In genomic region chr4:168585168-168586091, GRCh38 we compare ENCODE assay signal across 8 cellular contexts.
DNase-seq lines count a peak whose midpoint lies in the region; ATAC-seq and TF ChIP-seq lines count a peak whose summit lies in the region.

No MANE protein-coding gene starts in this region.

- H3K79me2 ChIP-seq in SK-N-SH (ENCODE audit: insufficient read depth), result no peaks in the 10 kb centered on the region

- H3K27ac ChIP-seq in SK-N-SH (ENCODE audit: low read depth in 2 of 2, low read length in 1 of 2), result peak overlapping the region in 1 of 2 experiments; percentile 77; a peak in 3 of 4 replicates
- no peak overlapping the region for H3K27ac ChIP-seq in endodermal cell (ENCODE audit: low read depth, low read length)
- no peak overlapping the region for H3K27ac ChIP-seq in thyroid gland

- peak; percentile 83 for TF ChIP-seq CTCF in SK-N-SH (IDR thresholded peaks at IDR 0.05)
- TF ChIP-seq CTCF in endodermal cell (conservative IDR thresholded peaks at IDR 0.05), result peak; percentile 88
- TF ChIP-seq CTCF in thyroid gland (IDR thresholded peaks at IDR 0.05), result peak; percentile 45 to 82 (median 74)

- H3K9ac ChIP-seq in SK-N-SH, result peak overlapping the region; percentile 9; the same call in 1 of the 2 replicates
- no peak overlapping the region for H3K9ac ChIP-seq in endodermal cell (ENCODE audit: extremely low read depth, low read length, poor library complexity, severe bottlenecking)

- WGBS in SK-N-SH (ENCODE audit: low lambda C conversion rate), result 17% methylated on average over 9 of the region's 9 CpGs
- 34 to 36% methylated on average over 7 to 9 of the region's 9 CpGs for WGBS in endodermal cell (ENCODE audit: insufficient coverage in 1 of 2, insufficient read length in 1 of 2), 2 experiments
- 22% methylated on average over 9 of the region's 9 CpGs for WGBS in thyroid gland, 2 donors

- H3K4me3 Mint-ChIP-seq in endodermal cell, result no peak overlapping the region

- TF ChIP-seq RAD21 in Ishikawa (IDR thresholded peaks at IDR 0.05; ENCODE audit: low read depth) (peak; percentile 96), SK-N-SH (IDR thresholded peaks at IDR 0.05; ENCODE audit: low read length) (peak; percentile 90)

- no peaks in the 10 kb centered on the region for H3K27me3 ChIP-seq in SK-N-SH (ENCODE audit: insufficient read depth)
- H3K27me3 ChIP-seq in endodermal cell (ENCODE audit: control insufficient read depth, insufficient read depth, low read length, poor library complexity, severe bottlenecking), result no peaks in the 10 kb centered on the region
- no peaks in the 10 kb centered on the region for H3K27me3 ChIP-seq in thyroid gland

- H3K27me3 Mint-ChIP-seq in endodermal cell (ENCODE audit: insufficient read depth), result no peaks in the 10 kb centered on the region

- POLR2A ChIA-PET in SK-N-SH (lab: Yijun Ruan, JAX), result interaction anchor here (1.3 kb wide), 1 partner anchor 246 kb away, joined by 5 read pairs; no protein-coding TSS in a partner anchor

- TF ChIP-seq POLR2A in thyroid gland (IDR thresholded peaks at IDR 0.05), result no peak

- H3K4me3 ChIP-seq in SK-N-SH (ENCODE audit: low read depth in 2 of 2, low read length in 1 of 2), result no peak overlapping the region
- no peak overlapping the region for H3K4me3 ChIP-seq in endodermal cell (ENCODE audit: low read length)
- H3K4me3 ChIP-seq in thyroid gland (replicated peaks in 1 of 3), result no peak overlapping the region

- no peaks in the 10 kb centered on the region for H3K36me3 ChIP-seq in SK-N-SH (replicated peaks in 1 of 2; ENCODE audit: control insufficient read depth in 1 of 2, insufficient read depth in 2 of 2, low read length in 1 of 2)
- no peaks in the 10 kb centered on the region for H3K36me3 ChIP-seq in endodermal cell (ENCODE audit: control insufficient read depth, insufficient read depth, low read length)
- H3K36me3 ChIP-seq in thyroid gland, result no peaks in the 10 kb centered on the region

- TF ChIP-seq EP300 in Ishikawa (IDR thresholded peaks at IDR 0.05; ENCODE audit: borderline replicate concordance) (no peak), SK-N-SH (IDR thresholded peaks at IDR 0.05; ENCODE audit: borderline replicate concordance in 1 of 2, low read depth in 1 of 2, low read length in 1 of 2) (no peak)

- peak; percentile 86 for ATAC-seq in GM21737 (IDR thresholded peaks at IDR 0.05; ENCODE audit: unreplicated experiment)

- peaks cover 12% of the 10 kb centered on the region for H3K9me3 Mint-ChIP-seq in endodermal cell

- intact Hi-C loops in thyroid gland (cut with DNase I), result loop anchor here (10.0 kb wide), 1 partner anchor 59 kb away; no protein-coding TSS in a partner anchor

- H3K9me2 ChIP-seq in SK-N-SH, result no peaks in the 10 kb centered on the region

- CTCF ChIA-PET in SK-N-SH (lab: Yijun Ruan, JAX), result interaction anchor here (0.6 to 5.1 kb wide), 47 partner anchors 9 to 1000 kb away, joined by 3 to 82 read pairs (median 4); no protein-coding TSS in a partner anchor

- H3K4me1 Mint-ChIP-seq in endodermal cell, result peaks cover 15% of the 10 kb centered on the region

- H3K4me1 ChIP-seq in SK-N-SH (ENCODE audit: control insufficient read depth in 1 of 2, insufficient read depth in 2 of 2, low read depth in 1 of 2, low read length in 1 of 2) (peaks cover 5 to 47% of the 10 kb centered on the region in 2 experiments), endodermal cell (ENCODE audit: control insufficient read depth, insufficient read depth, low read length) (peaks cover 6% of the 10 kb centered on the region), thyroid gland (peaks cover 3 to 14% of the 10 kb centered on the region in 2 donors)

- peaks cover 60% of the 10 kb centered on the region for H3F3A ChIP-seq in SK-N-SH (replicated peaks; ENCODE audit: insufficient read depth)

- no peaks in the 10 kb centered on the region for H3K36me3 Mint-ChIP-seq in endodermal cell (ENCODE audit: low read depth)

- no peaks in the 10 kb centered on the region for H4K20me1 ChIP-seq in SK-N-SH (ENCODE audit: insufficient read depth)

- H3K9me3 ChIP-seq in SK-N-SH (no peaks in the 10 kb centered on the region), endodermal cell (ENCODE audit: control insufficient read depth, low read length) (peaks cover 13% of the 10 kb centered on the region), thyroid gland (no peaks in the 10 kb centered on the region)

- H2AFZ ChIP-seq in SK-N-SH (ENCODE audit: low read depth), result peak overlapping the region; percentile 7; the same call in 1 of the 2 replicates

- no peak overlapping the region for H3K27ac Mint-ChIP-seq in endodermal cell

- H3K4me2 ChIP-seq in SK-N-SH, result peak overlapping the region; percentile 21

- DNase-seq in NCI-H2171 treated with DMSO at 0.1 percent for 48 hours (lab: John Stamatoyannopoulos, UW), result peak; percentile 11
- no peak for DNase-seq in NCI-H2171 (lab: John Stamatoyannopoulos, UW)
- DNase-seq in SK-N-SH, result peak; percentile 60
- DNase-seq in endodermal cell, result peak; percentile 93
- DNase-seq in lung microvascular endothelial cell (ENCODE audit: low read depth in 2 of 2), result peak; percentile 82 to 86
- DNase-seq in thyroid gland, result peak; percentile 87 to 90

TF ChIP-seq in Ishikawa, 13 proteins besides CTCF, POLR2A, EP300 and RAD21:
- TF ChIP-seq MAX (IDR thresholded peaks at IDR 0.05), result no peak
- no peak for TF ChIP-seq TCF12 (IDR thresholded peaks at IDR 0.05; ENCODE audit: low read depth)
- no peak; the same call in 1 of the 2 replicates for TF ChIP-seq NFIC (IDR thresholded peaks at IDR 0.05)
- TF ChIP-seq EGR1 (IDR thresholded peaks at IDR 0.05), result no peak
- TF ChIP-seq TAF1 (IDR thresholded peaks at IDR 0.05; ENCODE audit: low read depth), result no peak
- TF ChIP-seq REST (IDR thresholded peaks at IDR 0.05; ENCODE audit: low read depth), result no peak
- TF ChIP-seq ZBTB7A (IDR thresholded peaks at IDR 0.05; ENCODE audit: low read depth), result no peak

TF ChIP-seq in SK-N-SH, 30 proteins besides CTCF, POLR2A, EP300 and RAD21:
- no peak for TF ChIP-seq FOXJ3 (CRISPR knock-in tag; IDR thresholded peaks at IDR 0.05)
- peak; percentile 25 for TF ChIP-seq CHD2 (IDR thresholded peaks at IDR 0.05; ENCODE audit: low read length, partially characterized antibody)
- TF ChIP-seq SMC3 (IDR thresholded peaks at IDR 0.05; ENCODE audit: low read depth, low read length), result peak; percentile 90
- TF ChIP-seq TCF12 (IDR thresholded peaks at IDR 0.05), result peak; percentile 29; the same call in 1 of the 2 replicates
- no peak for TF ChIP-seq FOSL2 (IDR thresholded peaks at IDR 0.05; ENCODE audit: borderline replicate concordance, low read depth)
- TF ChIP-seq MAX (IDR thresholded peaks at IDR 0.05; ENCODE audit: low read depth), result 0 out of 2 replicates have a peak, but pooled peaks have one; percentile 29
